Comparison of ENCODE assay signal across 1 cellular context in the genomic region with DNA sequence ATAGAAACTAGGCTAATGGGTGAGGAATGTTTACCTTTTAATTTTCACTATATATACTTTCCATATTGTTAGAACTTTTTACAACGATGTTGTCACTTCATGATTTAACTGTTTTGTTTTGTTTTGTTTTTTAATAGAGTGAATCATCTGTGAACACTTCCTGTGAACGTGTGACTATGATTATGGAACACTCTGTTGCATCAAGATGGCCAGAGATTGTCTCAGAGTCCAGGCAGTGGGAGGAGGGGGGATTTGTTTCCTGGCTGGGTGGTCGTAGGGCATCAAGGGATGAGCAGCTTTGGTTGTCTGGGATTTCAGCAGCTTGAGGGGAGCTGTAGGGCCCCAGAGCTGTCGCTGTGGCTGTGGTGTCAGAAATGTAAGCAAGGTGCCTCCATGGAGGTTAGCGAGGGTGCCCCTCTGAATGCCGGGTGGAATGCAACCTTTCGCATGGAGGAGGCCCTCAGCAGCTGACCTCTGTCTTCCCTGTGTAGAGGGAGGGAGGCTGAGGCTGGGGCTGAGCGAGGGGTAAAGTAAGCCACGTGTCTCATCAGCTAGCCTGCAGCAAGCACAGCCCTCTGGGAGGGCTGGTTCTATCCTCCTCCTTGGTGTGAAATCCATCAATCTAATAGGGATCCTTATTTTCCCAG.
TF ChIP-seq lines count a peak whose summit lies in the region.

No MANE protein-coding gene starts in this region.

TF ChIP-seq in HepG2, 621 proteins besides CTCF, POLR2A, EP300 and RAD21 (continued from another document and continues in another):
- TF ChIP-seq, protein P1, sequence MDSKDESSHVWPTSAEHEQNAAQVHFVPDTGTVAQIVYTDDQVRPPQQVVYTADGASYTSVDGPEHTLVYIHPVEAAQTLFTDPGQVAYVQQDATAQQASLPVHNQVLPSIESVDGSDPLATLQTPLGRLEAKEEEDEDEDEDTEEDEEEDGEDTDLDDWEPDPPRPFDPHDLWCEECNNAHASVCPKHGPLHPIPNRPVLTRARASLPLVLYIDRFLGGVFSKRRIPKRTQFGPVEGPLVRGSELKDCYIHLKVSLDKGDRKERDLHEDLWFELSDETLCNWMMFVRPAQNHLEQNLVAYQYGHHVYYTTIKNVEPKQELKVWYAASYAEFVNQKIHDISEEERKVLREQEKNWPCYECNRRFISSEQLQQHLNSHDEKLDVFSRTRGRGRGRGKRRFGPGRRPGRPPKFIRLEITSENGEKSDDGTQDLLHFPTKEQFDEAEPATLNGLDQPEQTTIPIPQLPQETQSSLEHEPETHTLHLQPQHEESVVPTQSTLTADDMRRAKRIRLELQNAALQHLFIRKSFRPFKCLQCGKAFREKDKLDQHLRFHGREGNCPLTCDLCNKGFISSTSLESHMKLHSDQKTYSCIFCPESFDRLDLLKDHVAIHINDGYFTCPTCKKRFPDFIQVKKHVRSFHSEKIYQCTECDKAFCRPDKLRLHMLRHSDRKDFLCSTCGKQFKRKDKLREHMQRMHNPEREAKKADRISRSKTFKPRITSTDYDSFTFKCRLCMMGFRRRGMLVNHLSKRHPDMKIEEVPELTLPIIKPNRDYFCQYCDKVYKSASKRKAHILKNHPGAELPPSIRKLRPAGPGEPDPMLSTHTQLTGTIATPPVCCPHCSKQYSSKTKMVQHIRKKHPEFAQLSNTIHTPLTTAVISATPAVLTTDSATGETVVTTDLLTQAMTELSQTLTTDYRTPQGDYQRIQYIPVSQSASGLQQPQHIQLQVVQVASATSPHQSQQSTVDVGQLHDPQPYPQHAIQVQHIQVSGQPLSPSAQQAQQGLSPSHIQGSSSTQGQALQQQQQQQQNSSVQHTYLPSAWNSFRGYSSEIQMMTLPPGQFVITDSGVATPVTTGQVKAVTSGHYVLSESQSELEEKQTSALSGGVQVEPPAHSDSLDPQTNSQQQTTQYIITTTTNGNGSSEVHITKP (CRISPR knock-in tag; IDR thresholded peaks at IDR 0.05; ENCODE audit: low read depth): no peak; the same call in 1 of the 2 replicates
- TF ChIP-seq NR2F1 (CRISPR knock-in tag; IDR thresholded peaks at IDR 0.05): 0 out of 4 replicates have a peak, but pooled peaks of 1 of the 2 experiments have one; percentile 44
- no peak for TF ChIP-seq HCFC1 (IDR thresholded peaks at IDR 0.05; ENCODE audit: low read depth, low read length)
- no peak for TF ChIP-seq LCORL (IDR thresholded peaks at IDR 0.05)
- TF ChIP-seq LCORL (CRISPR knock-in tag; IDR thresholded peaks at IDR 0.05): 0 out of 2 replicates have a peak, but pooled peaks have one; percentile 13
- 0 out of 2 replicates have a peak, but pooled peaks have one; percentile 14 for TF ChIP-seq MED1 (CRISPR knock-in tag; IDR thresholded peaks at IDR 0.05)
- 0 out of 2 replicates have a peak, but pooled peaks have one; percentile 28 for TF ChIP-seq KDM6A (CRISPR knock-in tag; IDR thresholded peaks at IDR 0.05; ENCODE audit: low read depth)
- TF ChIP-seq ZNF891 (CRISPR knock-in tag; IDR thresholded peaks at IDR 0.05): peak; percentile 25; the same call in 1 of the 2 replicates
- TF ChIP-seq HOXA3 (CRISPR knock-in tag; IDR thresholded peaks at IDR 0.05): peak; percentile 35; the same call in 1 of the 2 replicates
- TF ChIP-seq ELF3 (CRISPR knock-in tag; IDR thresholded peaks at IDR 0.05): 0 out of 2 replicates have a peak, but pooled peaks have one; percentile 17
- TF ChIP-seq TEAD3 (CRISPR knock-in tag; optimal IDR thresholded peaks at IDR 0.05; ENCODE audit: borderline replicate concordance): peak; percentile 94
- TF ChIP-seq RORA (CRISPR knock-in tag; IDR thresholded peaks at IDR 0.05): no peak
- peak; percentile 50; the same call in 1 of the 2 replicates for TF ChIP-seq SALL1 (CRISPR knock-in tag; IDR thresholded peaks at IDR 0.05)
- TF ChIP-seq PAXIP1 (CRISPR knock-in tag; conservative IDR thresholded peaks at IDR 0.05): peak; percentile 36; the same call in 1 of the 2 replicates
- TF ChIP-seq, protein P2, sequence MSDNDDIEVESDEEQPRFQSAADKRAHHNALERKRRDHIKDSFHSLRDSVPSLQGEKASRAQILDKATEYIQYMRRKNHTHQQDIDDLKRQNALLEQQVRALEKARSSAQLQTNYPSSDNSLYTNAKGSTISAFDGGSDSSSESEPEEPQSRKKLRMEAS (IDR thresholded peaks at IDR 0.05): peak; percentile 58
- peak; percentile 49; the same call in 1 of the 2 replicates for TF ChIP-seq NR2F6 (IDR thresholded peaks at IDR 0.05)
- TF ChIP-seq NR2F6 (CRISPR knock-in tag; IDR thresholded peaks at IDR 0.05): peak; percentile 72
- TF ChIP-seq, protein P3, sequence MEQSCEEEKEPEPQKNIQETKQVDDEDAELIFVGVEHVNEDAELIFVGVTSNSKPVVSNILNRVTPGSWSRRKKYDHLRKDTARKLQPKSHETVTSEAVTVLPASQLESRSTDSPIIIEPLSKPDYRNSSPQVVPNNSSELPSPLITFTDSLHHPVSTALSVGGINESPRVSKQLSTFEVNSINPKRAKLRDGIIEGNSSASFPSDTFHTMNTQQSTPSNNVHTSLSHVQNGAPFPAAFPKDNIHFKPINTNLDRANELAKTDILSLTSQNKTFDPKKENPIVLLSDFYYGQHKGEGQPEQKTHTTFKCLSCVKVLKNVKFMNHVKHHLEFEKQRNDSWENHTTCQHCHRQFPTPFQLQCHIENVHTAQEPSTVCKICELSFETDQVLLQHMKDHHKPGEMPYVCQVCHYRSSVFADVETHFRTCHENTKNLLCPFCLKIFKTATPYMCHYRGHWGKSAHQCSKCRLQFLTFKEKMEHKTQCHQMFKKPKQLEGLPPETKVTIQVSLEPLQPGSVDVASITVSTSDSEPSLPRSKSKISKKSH (CRISPR knock-in tag; IDR thresholded peaks at IDR 0.05; ENCODE audit: borderline replicate concordance): 0 out of 2 replicates have a peak, but pooled peaks have one; percentile 55
- no peak for TF ChIP-seq TRAFD1 (CRISPR knock-in tag; IDR thresholded peaks at IDR 0.05; ENCODE audit: borderline replicate concordance)
- no peak for TF ChIP-seq NFIB (CRISPR knock-in tag; IDR thresholded peaks at IDR 0.05; ENCODE audit: borderline replicate concordance)
- TF ChIP-seq DMAP1 (CRISPR knock-in tag; IDR thresholded peaks at IDR 0.05): no peak
- TF ChIP-seq ZNF7 (CRISPR knock-in tag; IDR thresholded peaks at IDR 0.05): no peak
- TF ChIP-seq ZNF770 (CRISPR knock-in tag; IDR thresholded peaks at IDR 0.05): peak; percentile 88
- TF ChIP-seq, protein P4, sequence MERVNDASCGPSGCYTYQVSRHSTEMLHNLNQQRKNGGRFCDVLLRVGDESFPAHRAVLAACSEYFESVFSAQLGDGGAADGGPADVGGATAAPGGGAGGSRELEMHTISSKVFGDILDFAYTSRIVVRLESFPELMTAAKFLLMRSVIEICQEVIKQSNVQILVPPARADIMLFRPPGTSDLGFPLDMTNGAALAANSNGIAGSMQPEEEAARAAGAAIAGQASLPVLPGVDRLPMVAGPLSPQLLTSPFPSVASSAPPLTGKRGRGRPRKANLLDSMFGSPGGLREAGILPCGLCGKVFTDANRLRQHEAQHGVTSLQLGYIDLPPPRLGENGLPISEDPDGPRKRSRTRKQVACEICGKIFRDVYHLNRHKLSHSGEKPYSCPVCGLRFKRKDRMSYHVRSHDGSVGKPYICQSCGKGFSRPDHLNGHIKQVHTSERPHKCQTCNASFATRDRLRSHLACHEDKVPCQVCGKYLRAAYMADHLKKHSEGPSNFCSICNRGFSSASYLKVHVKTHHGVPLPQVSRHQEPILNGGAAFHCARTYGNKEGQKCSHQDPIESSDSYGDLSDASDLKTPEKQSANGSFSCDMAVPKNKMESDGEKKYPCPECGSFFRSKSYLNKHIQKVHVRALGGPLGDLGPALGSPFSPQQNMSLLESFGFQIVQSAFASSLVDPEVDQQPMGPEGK (CRISPR knock-in tag; IDR thresholded peaks at IDR 0.05): 0 out of 2 replicates have a peak, but pooled peaks have one; percentile 15
- TF ChIP-seq, protein P5, sequence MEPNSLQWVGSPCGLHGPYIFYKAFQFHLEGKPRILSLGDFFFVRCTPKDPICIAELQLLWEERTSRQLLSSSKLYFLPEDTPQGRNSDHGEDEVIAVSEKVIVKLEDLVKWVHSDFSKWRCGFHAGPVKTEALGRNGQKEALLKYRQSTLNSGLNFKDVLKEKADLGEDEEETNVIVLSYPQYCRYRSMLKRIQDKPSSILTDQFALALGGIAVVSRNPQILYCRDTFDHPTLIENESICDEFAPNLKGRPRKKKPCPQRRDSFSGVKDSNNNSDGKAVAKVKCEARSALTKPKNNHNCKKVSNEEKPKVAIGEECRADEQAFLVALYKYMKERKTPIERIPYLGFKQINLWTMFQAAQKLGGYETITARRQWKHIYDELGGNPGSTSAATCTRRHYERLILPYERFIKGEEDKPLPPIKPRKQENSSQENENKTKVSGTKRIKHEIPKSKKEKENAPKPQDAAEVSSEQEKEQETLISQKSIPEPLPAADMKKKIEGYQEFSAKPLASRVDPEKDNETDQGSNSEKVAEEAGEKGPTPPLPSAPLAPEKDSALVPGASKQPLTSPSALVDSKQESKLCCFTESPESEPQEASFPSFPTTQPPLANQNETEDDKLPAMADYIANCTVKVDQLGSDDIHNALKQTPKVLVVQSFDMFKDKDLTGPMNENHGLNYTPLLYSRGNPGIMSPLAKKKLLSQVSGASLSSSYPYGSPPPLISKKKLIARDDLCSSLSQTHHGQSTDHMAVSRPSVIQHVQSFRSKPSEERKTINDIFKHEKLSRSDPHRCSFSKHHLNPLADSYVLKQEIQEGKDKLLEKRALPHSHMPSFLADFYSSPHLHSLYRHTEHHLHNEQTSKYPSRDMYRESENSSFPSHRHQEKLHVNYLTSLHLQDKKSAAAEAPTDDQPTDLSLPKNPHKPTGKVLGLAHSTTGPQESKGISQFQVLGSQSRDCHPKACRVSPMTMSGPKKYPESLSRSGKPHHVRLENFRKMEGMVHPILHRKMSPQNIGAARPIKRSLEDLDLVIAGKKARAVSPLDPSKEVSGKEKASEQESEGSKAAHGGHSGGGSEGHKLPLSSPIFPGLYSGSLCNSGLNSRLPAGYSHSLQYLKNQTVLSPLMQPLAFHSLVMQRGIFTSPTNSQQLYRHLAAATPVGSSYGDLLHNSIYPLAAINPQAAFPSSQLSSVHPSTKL (CRISPR knock-in tag; IDR thresholded peaks at IDR 0.05): peak; percentile 42
- TF ChIP-seq MYC (CRISPR knock-in tag; IDR thresholded peaks at IDR 0.05; ENCODE audit: borderline replicate concordance): peak; percentile 51; the same call in 1 of the 2 replicates
- TF ChIP-seq ZMYM3 (CRISPR knock-in tag; IDR thresholded peaks at IDR 0.05): peak; percentile 47; the same call in 1 of the 2 replicates
- TF ChIP-seq FOSL2 (CRISPR knock-in tag; IDR thresholded peaks at IDR 0.05): peak; percentile 59; the same call in 1 of the 2 replicates
